ENCODE assay signal across 8 cellular contexts in genomic region chrX:54807524-54808108, GRCh38. TPM values are rescaled to one million over a fixed set of nuclear protein-coding genes. Genes with fewer than 3 reads are reported as not detected.
DNase-seq lines count a peak whose midpoint lies in the region; TF ChIP-seq lines count a peak whose summit lies in the region.

MAGED2 (plus strand) TSS chrX:54807745; CDS start chrX:54809332, 1,587 bp downstream.

- peak within 1 kb of the TSS; percentile 66 to 81 for H3K4me3 ChIP-seq in testis

- peaks cover 7% of the 10 kb centered on the region for H3K4me1 ChIP-seq in testis

- H3K27ac ChIP-seq in testis: peak within 1 kb of the TSS; percentile 91 to 92

- intact Hi-C loops in testis (cut with DNase I; ENCODE audit: low total_unique reads): no loop called here

- no peaks in the 10 kb centered on the region for H3K9me3 ChIP-seq in testis

- H3K36me3 ChIP-seq in testis (ENCODE audit: low read depth, missing control alignments): no peaks in the 10 kb centered on the region

- DNase-seq in GM03348 (ENCODE audit: low spot score) (peak; percentile 47), NCI-H82 (lab: John Stamatoyannopoulos, UW) (peak; percentile 83), activated gamma-delta T cell (lab: John Stamatoyannopoulos, UW) (peak; percentile 33), fibroblast of peridontal ligament (ENCODE audit: extremely low read depth) (peak; percentile 8), myocyte (ENCODE audit: low read depth) (peak; percentile 51), testis (peak; percentile 39), kidney glomerular epithelial cell (lab: John Stamatoyannopoulos, UW) (no peak), NCI-H526 treated with DMSO at 0.1 percent for 48 hours (lab: John Stamatoyannopoulos, UW) (no peak)

- TF ChIP-seq POLR2A in testis (IDR thresholded peaks at IDR 0.05): no peak

- WGBS in testis, 2 donors: 0 to 1% methylated on average over 12 to 16 of the region's 17 CpGs

- H3K27me3 ChIP-seq in testis: no peaks in the 10 kb centered on the region

- TF ChIP-seq CTCF in testis (IDR thresholded peaks at IDR 0.05): no peak

RNA-seq across cellular contexts. Expression of gene MAGED2, which starts in this region (rescaled TPM):
- 551 and 630 TPM in 2 replicates for total RNA-seq in myocyte
- polyA plus RNA-seq in myocyte (2012): 375 TPM
- total RNA-seq in testis: 100 to 1,000 TPM; 206 to 288 TPM
- polyA plus RNA-seq in testis (ENCODE audit: insufficient read depth, low read depth, low replicate concordance): 179 TPM

Comparison
In these comparisons a context has a peak if more than half of its experiments do, and no peak if none do; other contexts are left out.
1. DNase-seq: peak in GM03348 (single experiment), NCI-H82 (single experiment), activated gamma-delta T cell (single experiment), fibroblast of peridontal ligament (single experiment), myocyte (single experiment) and testis (single experiment); none in kidney glomerular epithelial cell (single experiment) and NCI-H526 treated with DMSO at 0.1 percent for 48 hours (single experiment).